7 cellular contexts compared by ENCODE assay signal in the genomic region with DNA sequence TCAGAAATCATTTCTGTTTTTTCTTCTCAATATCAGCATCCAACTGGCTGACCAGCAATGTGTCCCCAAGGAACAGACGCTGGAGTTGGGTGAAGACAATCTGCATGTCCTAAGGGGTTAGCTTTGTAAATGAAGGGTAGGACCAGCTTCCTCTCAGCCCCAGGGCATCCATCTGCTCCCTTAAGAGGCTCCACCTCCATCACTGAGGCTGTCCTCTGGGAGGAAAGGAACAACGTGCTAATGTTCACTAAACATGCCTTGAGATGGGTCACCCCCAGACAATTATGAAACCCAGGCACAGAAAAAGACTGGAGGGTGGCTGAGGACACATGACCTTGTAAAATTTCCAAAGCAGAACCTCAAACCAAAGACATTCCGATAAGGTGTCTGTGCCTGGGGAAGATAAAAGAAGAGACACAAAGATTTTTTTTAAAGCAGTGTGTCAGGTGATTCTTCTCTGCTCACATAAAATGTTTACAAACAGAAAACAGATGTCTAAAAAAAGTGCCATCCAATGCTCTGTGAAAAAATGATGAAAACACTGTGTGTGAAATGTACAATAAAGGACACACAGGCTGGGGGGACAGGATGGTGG. TPM values are rescaled to one million over a fixed set of nuclear protein-coding genes. Genes with fewer than 3 reads are reported as not detected.
DNase-seq lines count a peak whose midpoint lies in the region; TF ChIP-seq lines count a peak whose summit lies in the region.

No MANE protein-coding gene starts in this region.

- H3K27ac ChIP-seq in SU-DHL-6 (ENCODE audit: low read depth, low read length), result no peak overlapping the region
- H3K27ac ChIP-seq in skeletal muscle tissue (ENCODE audit: low read depth, low read length), result no peak overlapping the region

- peak overlapping the region; percentile 82 for H3K4me2 ChIP-seq in SU-DHL-6 (ENCODE audit: low read depth, low read length, poor library complexity, severe bottlenecking)

- TF ChIP-seq CTCF in SU-DHL-6 (IDR thresholded peaks at IDR 0.05; ENCODE audit: insufficient read depth, low read length, poor library complexity, severe bottlenecking) (no peak), fibroblast of villous mesenchyme (IDR thresholded peaks at IDR 0.05; ENCODE audit: insufficient read depth, low read depth, low read length) (no peak)

- H4K20me1 ChIP-seq in SU-DHL-6 (ENCODE audit: low read depth, low read length), result peaks cover 9% of the 10 kb centered on the region; the same call in 1 of the 2 replicates

- H3K4me1 ChIP-seq in skeletal muscle tissue (ENCODE audit: control insufficient read depth in 3 of 3, insufficient read depth in 3 of 3, low read length in 3 of 3), result peaks cover 6 to 14% (median 12%) of the 10 kb centered on the region in 3 donors

- DNase-seq in H7, result no peak
- peak; percentile 48 for DNase-seq in fibroblast of villous mesenchyme (ENCODE audit: low read depth)
- no peak for DNase-seq in NOMO-1 treated with dmso at 0.1 percent for 144 hours (lab: John Stamatoyannopoulos, UW; ENCODE audit: unreplicated experiment)
- DNase-seq in epidermal melanocyte (ENCODE audit: insufficient read length, low spot score), result no peak
- no peak for DNase-seq in hippocampal formation (lab: John Stamatoyannopoulos, UW)

- no peaks in the 10 kb centered on the region; the same call in none of the 2 replicates for H3K36me3 ChIP-seq in H7 (replicated peaks; ENCODE audit: control insufficient read depth, insufficient read depth, low read length)
- H3K36me3 ChIP-seq in SU-DHL-6 (ENCODE audit: low read length), result peaks cover 8% of the 10 kb centered on the region; the same call in 1 of the 2 replicates
- peaks cover 2 to 7% (median 3%) of the 10 kb centered on the region in 3 donors for H3K36me3 ChIP-seq in skeletal muscle tissue (ENCODE audit: control insufficient read depth in 3 of 3, insufficient read depth in 3 of 3, low read length in 3 of 3)

- 0 out of 2 replicates have a peak, but pooled peaks cover 3% of the 10 kb centered on the region for H3F3A ChIP-seq in SU-DHL-6 (ENCODE audit: insufficient read depth)

- no peaks in the 10 kb centered on the region for H3K9me2 ChIP-seq in SU-DHL-6 (replicated peaks; ENCODE audit: insufficient read depth, low read length)

- H3K27me3 ChIP-seq in H7 (ENCODE audit: control insufficient read depth, insufficient read depth, low read length) (no peaks in the 10 kb centered on the region), SU-DHL-6 (ENCODE audit: low read length) (no peaks in the 10 kb centered on the region), skeletal muscle tissue (ENCODE audit: control insufficient read depth in 3 of 3, insufficient read depth in 3 of 3, low read length in 3 of 3) (no peaks in the 10 kb centered on the region)

- no peak overlapping the region for H2AFZ ChIP-seq in SU-DHL-6 (ENCODE audit: low read depth, low read length, severe bottlenecking)

- peak overlapping the region; percentile 86 for H3K9ac ChIP-seq in SU-DHL-6 (ENCODE audit: low read length)
- H3K9ac ChIP-seq in skeletal muscle tissue (ENCODE audit: low read depth in 1 of 3, low read length in 3 of 3), result peak overlapping the region; percentile 3 to 96 (median 86)

- H3K4me3 ChIP-seq in H7 (ENCODE audit: insufficient read depth, low read depth, low read length) (peak overlapping the region; percentile 94), SU-DHL-6 (ENCODE audit: insufficient read depth, low read length, poor library complexity, severe bottlenecking) (peak overlapping the region; percentile 64), fibroblast of villous mesenchyme (ENCODE audit: low read depth, low read length) (peak overlapping the region; percentile 94), skeletal muscle tissue (ENCODE audit: low read length in 3 of 3) (peak overlapping the region in 2 of 3 donors; percentile 86 to 91)

- peaks cover 62% of the 10 kb centered on the region for H3K79me2 ChIP-seq in SU-DHL-6 (ENCODE audit: insufficient read depth, low read length)

- H3K9me3 ChIP-seq in SU-DHL-6 (ENCODE audit: insufficient read depth, low read length) (no peaks in the 10 kb centered on the region), skeletal muscle tissue (ENCODE audit: control insufficient read depth in 3 of 3, low read length in 3 of 3) (no peaks in the 10 kb centered on the region)

RNA-seq across cellular contexts. Expression of gene ZNF124, which starts 37.6 kb away (rescaled TPM):
- total RNA-seq in H7 (2014; rRNA removed; shearing (Covaris generic)), result 50.3 and 54.5 TPM in 2 replicates
- total RNA-seq in fibroblast of villous mesenchyme (26.4 and 43.2 TPM in 2 replicates), skeletal muscle tissue (147 TPM)

RNA-seq across cellular contexts. Expression of gene VN1R5, which starts 46.5 kb away (rescaled TPM):
- total RNA-seq in H7 (2014; rRNA removed; shearing (Covaris generic)), result not detected in 2 replicates
- total RNA-seq in fibroblast of villous mesenchyme (not detected in 2 replicates), skeletal muscle tissue (not detected)
